21 cellular contexts compared by ENCODE assay signal in the genomic region with DNA sequence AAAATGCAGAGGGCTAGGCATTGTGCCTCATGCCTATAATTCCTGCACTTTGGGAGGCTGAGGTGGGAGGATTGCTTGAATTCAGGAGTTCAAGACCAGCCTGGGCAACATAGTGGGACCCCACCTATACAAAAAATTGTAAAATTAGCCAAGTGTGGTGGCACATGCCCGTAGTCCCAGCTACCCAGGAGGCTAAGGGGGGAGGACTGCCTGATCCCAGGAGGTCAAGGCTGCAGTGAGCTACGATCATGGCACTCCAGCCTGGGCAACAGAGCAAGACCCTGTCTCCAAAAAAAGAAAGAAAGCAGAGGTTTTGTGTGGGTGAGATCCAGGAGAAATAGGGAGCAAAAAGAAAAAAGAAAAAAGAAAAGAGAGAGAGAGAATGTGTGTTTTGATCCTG. TPM values are rescaled to one million over a fixed set of nuclear protein-coding genes. Genes with fewer than 3 reads are reported as not detected.
DNase-seq lines count a peak whose midpoint lies in the region; ATAC-seq, FAIRE-seq and TF ChIP-seq lines count a peak whose summit lies in the region.
"Had no signal": no experiment of that assay in that cellular context is flagged by ENCODE, and none has a peak within 500 bp of the region (broad histone marks: within the 10 kb centered on the region; RNA-seq: fewer than 3 reads in every experiment).

No MANE protein-coding gene starts in this region.

- H3K36me3 ChIP-seq in HepG2 (replicated peaks in 1 of 2; ENCODE audit: control insufficient read depth in 1 of 2, insufficient read depth in 2 of 2, low read length in 2 of 2) (no peaks in the 10 kb centered on the region), right lobe of liver (no peaks in the 10 kb centered on the region), MG63 (no peaks in the 10 kb centered on the region; the same call in 1 of the 2 replicates), K562 (ENCODE audit: control insufficient read depth, insufficient read depth, low read length) (no peaks in the 10 kb centered on the region), esophagus muscularis mucosa (no peaks in the 10 kb centered on the region)

- POLR2A ChIA-PET in HepG2 (lab: Yijun Ruan, JAX) (no interaction called here), K562 (lab: Yijun Ruan, JAX) (no interaction called here)

- ATAC-seq in HepG2, result no peak
- no peak for ATAC-seq in right lobe of liver
- no peak for ATAC-seq in K562
- ATAC-seq in SK-N-SH treated with all-trans-retinoic acid at 6 μM for 48 hours, result no peak
- ATAC-seq: GM23338, T-helper 17 cell had no signal

- H3K4me3 ChIP-seq in HepG2 (replicated peaks in 1 of 3; ENCODE audit: insufficient read depth in 1 of 3, low read depth in 2 of 3, low read length in 3 of 3) (no peak overlapping the region), right lobe of liver (no peak overlapping the region), MG63 (peak overlapping the region; percentile 39), K562 (no peak overlapping the region), esophagus muscularis mucosa (no peak overlapping the region)
- H3K4me3 ChIP-seq: GM23338 had no signal

- FAIRE-seq in HepG2 (lab: Jason Lieb, UNC) (no peak), K562 (lab: Jason Lieb, UNC) (peak; percentile 49)

- peaks cover 5% of the 10 kb centered on the region; the same call in 1 of the 2 replicates for H4K20me1 ChIP-seq in HepG2 (ENCODE audit: insufficient read depth, low read length)
- H4K20me1 ChIP-seq in K562 (replicated peaks; ENCODE audit: control insufficient read depth, insufficient read depth, low read length), result no peaks in the 10 kb centered on the region; the same call in 1 of the 2 replicates

- H3K27me3 ChIP-seq in HepG2 (ENCODE audit: control insufficient read depth in 1 of 2, insufficient read depth in 2 of 2, low read length in 2 of 2), result no peaks in the 10 kb centered on the region; a peak in 1 of 5 replicates
- no peaks in the 10 kb centered on the region for H3K27me3 ChIP-seq in right lobe of liver
- no peaks in the 10 kb centered on the region for H3K27me3 ChIP-seq in MG63
- no peaks in the 10 kb centered on the region for H3K27me3 ChIP-seq in K562 (ENCODE audit: control insufficient read depth in 2 of 2, insufficient read depth in 2 of 2, low read length in 2 of 2)
- H3K27me3 ChIP-seq in esophagus muscularis mucosa, result no peaks in the 10 kb centered on the region

- H3K4me2 ChIP-seq in HepG2 (ENCODE audit: low read depth, low read length), result no peak overlapping the region
- no peak overlapping the region for H3K4me2 ChIP-seq in K562 (ENCODE audit: insufficient read depth, low read length)
- H3K4me2 ChIP-seq: GM23338 had no signal

- H2AFZ ChIP-seq in HepG2 (ENCODE audit: low read length) (no peak overlapping the region), K562 (ENCODE audit: low read depth, low read length) (no peak overlapping the region)
- H2AFZ ChIP-seq: GM23338 had no signal

- TF ChIP-seq POLR2A in HepG2 (IDR thresholded peaks at IDR 0.05; ENCODE audit: insufficient read depth in 1 of 2, low read depth in 2 of 2, low read length in 2 of 2) (no peak), right lobe of liver (IDR thresholded peaks at IDR 0.05) (no peak), K562 (conservative IDR thresholded peaks at IDR 0.05) (no peak), esophagus muscularis mucosa (IDR thresholded peaks at IDR 0.05; ENCODE audit: low read depth) (no peak)

- WGBS in HepG2 (ENCODE audit: low lambda C conversion rate), result 97% methylated on average over 2 of the region's 2 CpGs
- 86% methylated on average over 2 of the region's 2 CpGs for whole genome bisulfite sequencing in right lobe of liver (ENCODE audit: insufficient coverage, low coverage, low lambda C conversion rate, missing lambda C conversion rate)
- 60% methylated on average over 1 of the region's 2 CpGs for WGBS in K562 (ENCODE audit: insufficient coverage, low coverage, missing lambda C conversion rate)
- 86% methylated on average over 2 of the region's 2 CpGs for WGBS in esophagus muscularis mucosa

- H3K27ac ChIP-seq in HepG2 (ENCODE audit: extremely low read length, insufficient read depth, low read length) (no peak overlapping the region), right lobe of liver (no peak overlapping the region), K562 (ENCODE audit: extremely low read depth, low read depth, low read length) (no peak overlapping the region), esophagus muscularis mucosa (replicated peaks in 1 of 4) (no peak overlapping the region)

- DNase-seq in HepG2 (ENCODE audit: low spot score), result no peak
- DNase-seq in right lobe of liver, result no peak
- no peak for DNase-seq in MG63
- DNase-seq in K562 (ENCODE audit: extremely low read depth in 1 of 4, low spot score in 3 of 4), result no peak
- DNase-seq in NCI-H1417 treated with DMSO at 0.1 percent for 48 hours (lab: John Stamatoyannopoulos, UW), result no peak
- DNase-seq in esophagus muscularis mucosa (ENCODE audit: extremely low spot score), result no peak
- DNase-seq in NCI-H82 treated with DMSO at 0.1 percent for 48 hours (lab: John Stamatoyannopoulos, UW; ENCODE audit: unreplicated experiment), result no peak
- DNase-seq: CD4-positive, CD25-positive, alpha-beta regulatory T cell; COR-L47; DMS 273 treated with DMSO at 0.1 percent for 48 hours; HCEC 1CT; NCI-H1105; NCI-H2029 treated with DMSO at 0.1 percent for 48 hours; NCI-H2171; NCI-H345; NCI-H774; Right ventricle myocardium superior; SW 1271; T-helper 17 cell had no signal

- H3K9ac ChIP-seq in HepG2 (ENCODE audit: insufficient read depth, low read depth, low read length), result no peak overlapping the region
- no peak overlapping the region for H3K9ac ChIP-seq in K562 (ENCODE audit: insufficient read depth in 1 of 2, low read depth in 2 of 2, low read length in 2 of 2)

- no peaks in the 10 kb centered on the region for H3K9me3 ChIP-seq in HepG2 (ENCODE audit: low read length)
- H3K9me3 ChIP-seq in right lobe of liver, result no peaks in the 10 kb centered on the region
- no peaks in the 10 kb centered on the region for H3K9me3 ChIP-seq in MG63
- H3K9me3 ChIP-seq in K562 (replicated peaks; ENCODE audit: control insufficient read depth, insufficient read depth, low read depth, low read length), result no peaks in the 10 kb centered on the region
- no peaks in the 10 kb centered on the region for H3K9me3 ChIP-seq in esophagus muscularis mucosa

- H3K4me1 ChIP-seq in HepG2 (ENCODE audit: insufficient read depth, low read length), result peaks cover 27% of the 10 kb centered on the region
- peaks cover 0 to 7% (median 0%) of the 10 kb centered on the region in 4 donors for H3K4me1 ChIP-seq in right lobe of liver
- peaks cover 0 to 6% of the 10 kb centered on the region in 2 experiments; a peak in 3 of 5 replicates for H3K4me1 ChIP-seq in K562 (replicated peaks in 1 of 2; ENCODE audit: control insufficient read depth in 2 of 2, insufficient read depth in 2 of 2, low read length in 2 of 2)
- H3K4me1 ChIP-seq in esophagus muscularis mucosa, result peaks cover 0 to 27% (median 22%) of the 10 kb centered on the region in 4 donors

- TF ChIP-seq RAD21 in HepG2 (CRISPR knock-in tag; IDR thresholded peaks at IDR 0.05) (no peak), K562 (CRISPR knock-in tag; conservative IDR thresholded peaks at IDR 0.05 in 1 of 2, IDR thresholded peaks at IDR 0.05 in 1 of 2) (no peak)

- TF ChIP-seq CTCF in HepG2 (CRISPR knock-in tag; IDR thresholded peaks at IDR 0.05) (no peak), right lobe of liver (IDR thresholded peaks at IDR 0.05) (no peak), K562 (IDR thresholded peaks at IDR 0.05 in 2 of 3, conservative IDR thresholded peaks at IDR 0.05 in 1 of 3; ENCODE audit: insufficient read depth in 2 of 3, low read depth in 1 of 3, low read length in 3 of 3) (no peak), esophagus muscularis mucosa (IDR thresholded peaks at IDR 0.05) (no peak)

- intact Hi-C loops in HepG2 (cut with micrococcal nuclease; ENCODE audit: unreplicated experiment) (no loop called here), right lobe of liver (cut with DNase I) (no loop called here), K562 (cut with micrococcal nuclease) (loop anchor here (5.0 kb wide), 1 partner anchor 38 kb away; no protein-coding TSS in a partner anchor), esophagus muscularis mucosa (cut with DNase I) (no loop called here)

- no TSS peak for BruUV-seq in HepG2 (replicated peaks; lab: Mats Ljungman, UMichigan)
- no TSS peak for BruUV-seq in K562 (replicated peaks; lab: Mats Ljungman, UMichigan)

- no peaks in the 10 kb centered on the region for H3K9me1 ChIP-seq in K562 (ENCODE audit: control insufficient read depth, insufficient read depth, low read length)

- TF ChIP-seq EP300 in HepG2 (IDR thresholded peaks at IDR 0.05; ENCODE audit: low read depth in 2 of 2, low read length in 2 of 2) (no peak), HepG2 (CRISPR knock-in tag; IDR thresholded peaks at IDR 0.05; ENCODE audit: borderline replicate concordance) (no peak), K562 (IDR thresholded peaks at IDR 0.05; ENCODE audit: low read length) (no peak), esophagus muscularis mucosa (IDR thresholded peaks at IDR 0.05) (no peak)

- H3K79me2 ChIP-seq in HepG2 (ENCODE audit: insufficient read depth, low read length), result peaks cover 39% of the 10 kb centered on the region
- H3K79me2 ChIP-seq in K562 (ENCODE audit: control insufficient read depth, insufficient read depth, low read length), result peaks cover 50% of the 10 kb centered on the region

- CTCF ChIA-PET in HepG2 (lab: Yijun Ruan, JAX; ENCODE audit: low intra/inter-chr PET ratio, low total read pairs) (no interaction called here), K562 (lab: Yijun Ruan, JAX; ENCODE audit: low intra/inter-chr PET ratio) (no interaction called here)

- in situ Hi-C loops in HepG2 (cut with HindIII; ENCODE audit: extremely low pct_ligation_motif_present, low pct_unique_long_range_greater_than_20kb), result no loop called here
- in situ Hi-C loops in K562 (cut with MboI), result no loop called here

RNA-seq across cellular contexts. Expression of a gene that starts 4.9 kb away (rescaled TPM):
- 7.4 and 8.1 TPM in 2 replicates for total RNA-seq in HepG2 (2016; rRNA removed; fragmentation: Illumina TruSeq; extraction: Trizol)
- 10.3 and 10.5 TPM in 2 replicates for total RNA-seq in HepG2 (2016; cell fraction: cytosol; rRNA removed; fragmentation: Illumina TruSeq; extraction: Trizol; ENCODE audit: low read depth)
- 5.8 and 7.2 TPM in 2 replicates for total RNA-seq in HepG2 (2016; cell fraction: insoluble cytoplasmic fraction; rRNA removed; fragmentation: Illumina TruSeq; extraction: Trizol)
- 6.2 and 6.4 TPM in 2 replicates for total RNA-seq in HepG2 (2016; cell fraction: membrane; rRNA removed; fragmentation: Illumina TruSeq; extraction: Trizol)
- total RNA-seq in HepG2 (2016; cell fraction: nucleus; rRNA removed; fragmentation: Illumina TruSeq; extraction: Trizol), result 6.8 and 8.9 TPM in 2 replicates
- 4.4 and 5.1 TPM in 2 replicates for polyA plus RNA-seq in HepG2 (2011; rRNA removed)
- polyA plus RNA-seq in HepG2 (2011; cell fraction: cytosol; rRNA removed), result 2.4 and 3.1 TPM in 2 replicates
- polyA plus RNA-seq in HepG2 (2011; cell fraction: nucleus; rRNA removed), result 4.7 and 6.9 TPM in 2 replicates
- polyA plus RNA-seq in HepG2 (2012), result 4.4 and 5.3 TPM in 2 replicates
- 0.53 and 0.82 TPM in 2 replicates for polyA plus RNA-seq in HepG2 (2016; cell fraction: cytosol; fragmentation: Illumina TruSeq; extraction: Trizol; ENCODE audit: low read depth)
- 3.4 TPM in 2 replicates for polyA plus RNA-seq in HepG2 (2016; cell fraction: insoluble cytoplasmic fraction; fragmentation: Illumina TruSeq; extraction: Trizol; ENCODE audit: low read depth)
- polyA plus RNA-seq in HepG2 (2016; cell fraction: membrane; fragmentation: Illumina TruSeq; extraction: Trizol; ENCODE audit: low read depth), result 0.77 and 0.86 TPM in 2 replicates
- polyA plus RNA-seq in HepG2 (2016; cell fraction: nucleus; fragmentation: Illumina TruSeq; extraction: Trizol; ENCODE audit: insufficient read depth, low read depth), result 6.9 and 7.0 TPM in 2 replicates
- 6.1 and 12.9 TPM in 2 replicates for polyA minus RNA-seq in HepG2 (2011; rRNA and poly(A)+ RNA removed; ENCODE audit: low replicate concordance)
- polyA minus RNA-seq in HepG2 (2011; cell fraction: cytosol; rRNA and poly(A)+ RNA removed), result 5.7 and 8.7 TPM in 2 replicates
- 9.5 and 13.6 TPM in 2 replicates for polyA minus RNA-seq in HepG2 (2011; cell fraction: nucleus; rRNA and poly(A)+ RNA removed)
- total RNA-seq in right lobe of liver, result 1 to 10 TPM; 4.9 to 6.8 (median 5.5) TPM
- total RNA-seq in MG63 (2014; rRNA removed; shearing (Covaris generic); ENCODE audit: low replicate concordance), result 2.4 and 4.8 TPM in 2 replicates
- total RNA-seq in K562 (2011; cell fraction: chromatin; rRNA removed; ENCODE audit: low replicate concordance), result 10.0 and 27.3 TPM in 2 replicates
- total RNA-seq in K562 (2011; cell fraction: nucleolus; rRNA removed), result 6.7 and 8.4 TPM in 2 replicates
- 13.1 and 14.7 TPM in 2 replicates for total RNA-seq in K562 (2011; cell fraction: nucleoplasm; rRNA removed)
- total RNA-seq in K562 (2014; rRNA removed), result 3.7 and 4.4 TPM in 2 replicates
- total RNA-seq in K562 (2014; rRNA removed; fragmentation: Illumina TruSeq; extraction: Trizol), result 7.0 and 7.1 TPM in 2 replicates
- 5.7 and 6.1 TPM in 2 replicates for total RNA-seq in K562 (2015; rRNA removed; fragmentation: Illumina TruSeq; extraction: Trizol)
- 8.0 and 8.5 TPM in 2 replicates for total RNA-seq in K562 (2021)
- 6.4 and 7.9 TPM in 2 replicates for polyA plus RNA-seq in K562 (2011; rRNA removed)
- polyA plus RNA-seq in K562 (2011; cell fraction: cytosol; rRNA removed), result 1.4 and 4.2 TPM in 2 replicates
- 8.2 and 10.5 TPM in 2 replicates for polyA plus RNA-seq in K562 (2011; cell fraction: nucleus; rRNA removed)
- polyA plus RNA-seq in K562 (2012), result 3.1 and 5.6 TPM in 2 replicates
- polyA plus RNA-seq in K562 (2014; fragmentation: Illumina TruSeq; extraction: Trizol), result 4.1 and 4.8 TPM in 2 replicates
- polyA plus RNA-seq in K562 (2014; fragmentation: Nextera tagmentation; extraction: Ambion mirVana), result 1 to 10 TPM in 1 of 2 experiments, under 1 TPM in 1; 0.89 to 1.2 TPM
- polyA plus RNA-seq in K562 (2014; rRNA removed), result 3.2 and 4.0 TPM in 2 replicates
- 15.6 and 21.6 TPM in 2 replicates for polyA minus RNA-seq in K562 (2011; rRNA and poly(A)+ RNA removed)
- polyA minus RNA-seq in K562 (2011; cell fraction: cytosol; rRNA and poly(A)+ RNA removed), result 4.6 and 6.6 TPM in 2 replicates
- 5.3 and 11.1 TPM in 2 replicates for polyA minus RNA-seq in K562 (2011; cell fraction: nucleus; rRNA and poly(A)+ RNA removed)
- 10 to 100 TPM; 19.4 to 33.0 (median 25.1) TPM for total RNA-seq in esophagus muscularis mucosa
